ENCODE assay signal across 28 cellular contexts in the genomic region with DNA sequence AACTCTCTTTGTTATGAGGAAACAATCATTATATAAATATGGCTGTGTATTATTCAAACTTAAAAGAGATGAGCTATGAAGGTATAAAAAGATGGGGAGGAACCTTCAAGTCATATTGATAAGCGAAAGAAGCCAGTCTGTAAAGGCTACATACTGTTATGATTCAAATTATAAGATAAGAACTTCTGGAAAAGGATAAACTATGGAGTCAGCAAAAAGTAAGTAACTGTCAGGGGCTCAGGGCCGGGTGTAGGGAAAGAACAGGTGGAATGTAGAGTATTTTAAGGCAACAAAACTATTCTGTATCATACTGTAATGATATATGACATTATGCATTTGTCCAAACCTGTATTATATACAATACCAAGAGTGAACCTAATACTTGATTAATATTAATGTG.
"Had no signal": no experiment of that assay in that cellular context is flagged by ENCODE, and none has a peak within 500 bp of the region (broad histone marks: within the 10 kb centered on the region; RNA-seq: fewer than 3 reads in every experiment).

No MANE protein-coding gene starts in this region.

- H3K27ac ChIP-seq: colonic mucosa, coronary artery, dorsolateral prefrontal cortex, epithelial cell of prostate, esophagus muscularis mucosa, esophagus squamous epithelium, foreskin keratinocyte, gastrocnemius medialis, gastroesophageal sphincter, heart left ventricle, heart right ventricle, hepatocyte had no signal

- H3K4me2 ChIP-seq: hepatocyte had no signal

- H3K36me3 ChIP-seq: colonic mucosa, esophagus muscularis mucosa, esophagus squamous epithelium, gastrocnemius medialis, gastroesophageal sphincter, heart left ventricle, heart right ventricle had no signal

- H3K4me1 ChIP-seq: colonic mucosa, foreskin keratinocyte, gastrocnemius medialis had no signal

- H3K27me3 ChIP-seq: colonic mucosa, dorsolateral prefrontal cortex, esophagus muscularis mucosa, esophagus squamous epithelium, foreskin keratinocyte, gastrocnemius medialis, gastroesophageal sphincter, heart left ventricle, heart right ventricle, hepatocyte had no signal

- H2AFZ ChIP-seq: hepatocyte had no signal

- FAIRE-seq: endometrium, endothelial cell of umbilical vein, frontal cortex had no signal

- DNase-seq: colonic mucosa; cortex of kidney; dermis blood vessel endothelial cell; dorsolateral prefrontal cortex; effector CD4-positive, alpha-beta T cell; effector CD8-positive, alpha-beta T cell; effector memory CD4-positive, alpha-beta T cell; effector memory CD8-positive, alpha-beta T cell; endodermal cell; erythroblast; esophagus squamous epithelium; foreskin fibroblast; foreskin keratinocyte; foreskin melanocyte; gastrocnemius medialis; glutamatergic neuron; head of caudate nucleus; heart left ventricle; heart right ventricle had no signal

- ATAC-seq: effector memory CD8-positive, alpha-beta T cell; esophagus mucosa; foreskin keratinocyte; gastrocnemius medialis; gastroesophageal sphincter; heart left ventricle; heart right ventricle had no signal

- H3K4me3 ChIP-seq: colonic mucosa, coronary artery, dorsolateral prefrontal cortex, esophagus muscularis mucosa, esophagus squamous epithelium, gastrocnemius medialis, gastroesophageal sphincter, heart left ventricle, heart right ventricle, hepatocyte had no signal

- H3K9me3 ChIP-seq: colonic mucosa, esophagus muscularis mucosa, esophagus squamous epithelium, gastrocnemius medialis, gastroesophageal sphincter, heart left ventricle, heart right ventricle had no signal

- H3K79me2 ChIP-seq: hepatocyte had no signal
